In genomic region chr1:925532-926421, GRCh38 we compare ENCODE assay signal across 10 cellular contexts. TPM values are rescaled to one million over a fixed set of nuclear protein-coding genes. Genes with fewer than 3 reads are reported as not detected.
DNase-seq lines count a peak whose midpoint lies in the region; ATAC-seq, FAIRE-seq and TF ChIP-seq lines count a peak whose summit lies in the region.
"Had no signal": no experiment of that assay in that cellular context is flagged by ENCODE, and none has a peak within 500 bp of the region (broad histone marks: within the 10 kb centered on the region; RNA-seq: fewer than 3 reads in every experiment).

No MANE protein-coding gene starts in this region.

- TF ChIP-seq CTCF in BE2C (IDR thresholded peaks at IDR 0.05; ENCODE audit: low read depth, low read length) (no peak), brain (conservative IDR thresholded peaks at IDR 0.05) (no peak), Calu3 (IDR thresholded peaks at IDR 0.05; ENCODE audit: unreplicated experiment) (no peak)

- H3K9me3 Mint-ChIP-seq in brain (peaks cover 0 to 9% (median 0%) of the 10 kb centered on the region in 5 experiments), Calu3 (ENCODE audit: low read depth, unreplicated experiment) (no peaks in the 10 kb centered on the region)
- H3K9me3 Mint-ChIP-seq in naive thymus-derived CD4-positive, alpha-beta T cell: no peaks in the 10 kb centered on the region
- H3K9me3 Mint-ChIP-seq in activated T-helper 2 cell treated with anti-CD3 and anti-CD28 coated beads, Interferon-gamma antibody, Interleukin-2, Interleukin-4, amounts not matched to agents 10 μg/mL and 5 μg/mL and 100 μg/mL, durations not matched to agents 14 hours and 24 hours and 36 hours: no peaks in the 10 kb centered on the region

- DNase-seq in BE2C: peak; percentile 77
- DNase-seq in HTR-8/SVneo (ENCODE audit: insufficient read length, low spot score): peak; percentile 38
- DNase-seq in naive thymus-derived CD4-positive, alpha-beta T cell: no peak
- no peak for DNase-seq in activated T-helper 2 cell treated with anti-CD3 and anti-CD28 coated beads, Interferon-gamma antibody, Interleukin-2, Interleukin-4, amounts not matched to agents 10 μg/mL and 5 μg/mL and 100 μg/mL, durations not matched to agents 14 hours and 24 hours and 36 hours (ENCODE audit: low spot score)
- no peak for DNase-seq in SHP77 treated with DMSO at 0.1 percent for 48 hours (lab: John Stamatoyannopoulos, UW)
- DNase-seq in HCEC 1CT: no peak
- no peak for DNase-seq in Calu3
- DNase-seq: stimulated activated CD4-positive, alpha-beta T cell treated with anti-CD3 and anti-CD28 coated beads, Interleukin-12 subunit alpha, Interleukin-12 subunit beta, amount 100 ng/mL, for 4 hours had no signal

- H3K4me3 Mint-ChIP-seq in brain (peak overlapping the region; percentile 74 to 82 (median 77)), Calu3 (ENCODE audit: low read depth, unreplicated experiment) (no peak overlapping the region)
- H3K4me3 Mint-ChIP-seq in naive thymus-derived CD4-positive, alpha-beta T cell: peak overlapping the region in 9 of 10 donors; percentile 33 to 76 (median 47)
- no peak overlapping the region for H3K4me3 Mint-ChIP-seq in activated T-helper 2 cell treated with anti-CD3 and anti-CD28 coated beads, Interferon-gamma antibody, Interleukin-2, Interleukin-4, amounts not matched to agents 10 μg/mL and 5 μg/mL and 100 μg/mL, durations not matched to agents 14 hours and 24 hours and 36 hours (ENCODE audit: low read depth)

- no peaks in the 10 kb centered on the region for H3K36me3 Mint-ChIP-seq in brain
- peaks cover 0 to 3% (median 0%) of the 10 kb centered on the region in 5 donors for H3K36me3 Mint-ChIP-seq in naive thymus-derived CD4-positive, alpha-beta T cell
- no peaks in the 10 kb centered on the region for H3K36me3 Mint-ChIP-seq in activated T-helper 2 cell treated with anti-CD3 and anti-CD28 coated beads, Interferon-gamma antibody, Interleukin-2, Interleukin-4, amounts not matched to agents 10 μg/mL and 5 μg/mL and 100 μg/mL, durations not matched to agents 14 hours and 24 hours and 36 hours (ENCODE audit: low read depth)
- H3K36me3 Mint-ChIP-seq in Calu3 (ENCODE audit: insufficient read depth, unreplicated experiment): peaks cover 5% of the 10 kb centered on the region

- POLR2A ChIA-PET in naive thymus-derived CD4-positive, alpha-beta T cell (lab: Charles Lee): no interaction called here

- no peaks in the 10 kb centered on the region for H3K9me3 ChIP-seq in BE2C
- H3K9me3 ChIP-seq in naive thymus-derived CD4-positive, alpha-beta T cell (ENCODE audit: control insufficient read depth in 2 of 3, low read length in 3 of 3): no peaks in the 10 kb centered on the region

- H3K27me3 Mint-ChIP-seq in brain: peaks cover 79% of the 10 kb centered on the region
- peaks cover 17 to 51% (median 31%) of the 10 kb centered on the region in 5 donors for H3K27me3 Mint-ChIP-seq in naive thymus-derived CD4-positive, alpha-beta T cell
- H3K27me3 Mint-ChIP-seq in activated T-helper 2 cell treated with anti-CD3 and anti-CD28 coated beads, Interferon-gamma antibody, Interleukin-2, Interleukin-4, amounts not matched to agents 10 μg/mL and 5 μg/mL and 100 μg/mL, durations not matched to agents 14 hours and 24 hours and 36 hours (ENCODE audit: low read depth): peaks cover 48% of the 10 kb centered on the region
- peaks cover 62% of the 10 kb centered on the region for H3K27me3 Mint-ChIP-seq in Calu3 (ENCODE audit: unreplicated experiment)

- H3K27me3 ChIP-seq in BE2C: no peaks in the 10 kb centered on the region; the same call in none of the 2 replicates
- H3K27me3 ChIP-seq in naive thymus-derived CD4-positive, alpha-beta T cell (ENCODE audit: control insufficient read depth in 2 of 2, insufficient read depth in 2 of 2, low read length in 2 of 2): peaks cover 7 to 26% of the 10 kb centered on the region in 2 donors

- H3K27ac ChIP-seq in naive thymus-derived CD4-positive, alpha-beta T cell (ENCODE audit: low read depth, low read length): no peak overlapping the region

- peak overlapping the region in 2 of 5 experiments; percentile 49 to 55 for H3K27ac Mint-ChIP-seq in brain
- peak overlapping the region in 1 of 9 donors; percentile 46 for H3K27ac Mint-ChIP-seq in naive thymus-derived CD4-positive, alpha-beta T cell
- H3K27ac Mint-ChIP-seq in activated T-helper 2 cell treated with anti-CD3 and anti-CD28 coated beads, Interferon-gamma antibody, Interleukin-2, Interleukin-4, amounts not matched to agents 10 μg/mL and 5 μg/mL and 100 μg/mL, durations not matched to agents 14 hours and 24 hours and 36 hours: no peak overlapping the region
- H3K27ac Mint-ChIP-seq in Calu3 (ENCODE audit: unreplicated experiment): no peak overlapping the region

- intact Hi-C loops in naive thymus-derived CD4-positive, alpha-beta T cell (cut with micrococcal nuclease): loop anchor here in 1 of 2 donors (1.0 kb wide), 1 partner anchor 34 kb away; the partner anchor contains the start of gene NOC2L
- intact Hi-C loops in activated T-helper 2 cell treated with anti-CD3 and anti-CD28 coated beads, Interferon-gamma antibody, Interleukin-2, Interleukin-4, amounts not matched to agents 10 μg/mL and 5 μg/mL and 100 μg/mL, durations not matched to agents 14 hours and 24 hours and 36 hours (cut with micrococcal nuclease): no loop called here
- intact Hi-C loops in Calu3 (cut with micrococcal nuclease; ENCODE audit: unreplicated experiment): no loop called here

- peaks cover 27% of the 10 kb centered on the region for H3K4me1 Mint-ChIP-seq in brain
- peaks cover 2 to 15% (median 11%) of the 10 kb centered on the region in 7 donors for H3K4me1 Mint-ChIP-seq in naive thymus-derived CD4-positive, alpha-beta T cell
- peaks cover 4% of the 10 kb centered on the region for H3K4me1 Mint-ChIP-seq in activated T-helper 2 cell treated with anti-CD3 and anti-CD28 coated beads, Interferon-gamma antibody, Interleukin-2, Interleukin-4, amounts not matched to agents 10 μg/mL and 5 μg/mL and 100 μg/mL, durations not matched to agents 14 hours and 24 hours and 36 hours (ENCODE audit: low read depth)
- peaks cover 10% of the 10 kb centered on the region for H3K4me1 Mint-ChIP-seq in Calu3 (ENCODE audit: low read depth, unreplicated experiment)

- no peak for FAIRE-seq in HTR-8/SVneo (lab: Jason Lieb, UNC)

- BruUV-seq in Calu3 (replicated peaks; lab: Mats Ljungman, UMichigan): no TSS peak

- peaks cover 20% of the 10 kb centered on the region for H3K4me1 ChIP-seq in BE2C
- H3K4me1 ChIP-seq in naive thymus-derived CD4-positive, alpha-beta T cell (ENCODE audit: control insufficient read depth in 2 of 2, insufficient read depth in 2 of 2, low read length in 2 of 2): peaks cover 7 to 20% of the 10 kb centered on the region in 2 donors

- peaks cover 14% of the 10 kb centered on the region for H3K36me3 ChIP-seq in BE2C
- H3K36me3 ChIP-seq in naive thymus-derived CD4-positive, alpha-beta T cell (ENCODE audit: control insufficient read depth in 2 of 3, insufficient read depth in 3 of 3, low read length in 3 of 3): no peaks in the 10 kb centered on the region

- peak overlapping the region; percentile 57 for H3K4me3 ChIP-seq in BE2C (ENCODE audit: low read depth, low read length)
- no peak overlapping the region for H3K4me3 ChIP-seq in naive thymus-derived CD4-positive, alpha-beta T cell (ENCODE audit: low read length)

- CTCF ChIA-PET in naive thymus-derived CD4-positive, alpha-beta T cell (lab: Charles Lee): no interaction called here
- CTCF ChIA-PET in Calu3 (lab: Charles Lee): no interaction called here

- no peak for ATAC-seq in naive thymus-derived CD4-positive, alpha-beta T cell

RNA-seq across cellular contexts. Expression of gene SAMD11, which starts 2.1 kb away (rescaled TPM):
- 1.9 TPM for polyA plus RNA-seq in BE2C (2012; ENCODE audit: insufficient read depth, insufficient read length, low read depth)
- 2.4 TPM for polyA plus RNA-seq in brain (ENCODE audit: insufficient read depth, low read depth, low replicate concordance)
- not detected for total RNA-seq in naive thymus-derived CD4-positive, alpha-beta T cell
- polyA plus RNA-seq in naive thymus-derived CD4-positive, alpha-beta T cell: under 1 TPM; 0.10 to 0.24 TPM
- total RNA-seq in activated T-helper 2 cell treated with anti-CD3 and anti-CD28 coated beads, Interferon-gamma antibody, Interleukin-2, Interleukin-4, amounts not matched to agents 10 μg/mL and 5 μg/mL and 100 μg/mL, durations not matched to agents 14 hours and 24 hours and 36 hours: not detected in 2 replicates
- total RNA-seq in Calu3 (2022): 0.27 and 0.54 TPM in 2 replicates

RNA-seq across cellular contexts. Expression of gene NOC2L, which starts 33.3 kb away (rescaled TPM):
- 253 TPM for polyA plus RNA-seq in BE2C (2012; ENCODE audit: insufficient read depth, insufficient read length, low read depth)
- 85.8 TPM for polyA plus RNA-seq in brain (ENCODE audit: insufficient read depth, low read depth, low replicate concordance)
- 10 to 100 TPM; 46.6 to 88.3 (median 67.9) TPM for total RNA-seq in naive thymus-derived CD4-positive, alpha-beta T cell
- 10 to 100 TPM; 62.7 to 82.5 TPM for polyA plus RNA-seq in naive thymus-derived CD4-positive, alpha-beta T cell
- 150 and 154 TPM in 2 replicates for total RNA-seq in activated T-helper 2 cell treated with anti-CD3 and anti-CD28 coated beads, Interferon-gamma antibody, Interleukin-2, Interleukin-4, amounts not matched to agents 10 μg/mL and 5 μg/mL and 100 μg/mL, durations not matched to agents 14 hours and 24 hours and 36 hours
- total RNA-seq in Calu3 (2022): 98.6 and 107 TPM in 2 replicates

RNA-seq across cellular contexts. Expression of gene KLHL17, which starts 34.6 kb away (rescaled TPM):
- polyA plus RNA-seq in BE2C (2012; ENCODE audit: insufficient read depth, insufficient read length, low read depth): 127 TPM
- polyA plus RNA-seq in brain (ENCODE audit: insufficient read depth, low read depth, low replicate concordance): 5.6 TPM
- 10 to 100 TPM; 14.2 to 34.2 (median 32.0) TPM for total RNA-seq in naive thymus-derived CD4-positive, alpha-beta T cell
- polyA plus RNA-seq in naive thymus-derived CD4-positive, alpha-beta T cell: 1 to 10 TPM in 1 of 2 donors, under 1 TPM in 1; 0.58 to 2.6 TPM
- total RNA-seq in activated T-helper 2 cell treated with anti-CD3 and anti-CD28 coated beads, Interferon-gamma antibody, Interleukin-2, Interleukin-4, amounts not matched to agents 10 μg/mL and 5 μg/mL and 100 μg/mL, durations not matched to agents 14 hours and 24 hours and 36 hours: 36.8 and 41.6 TPM in 2 replicates
- total RNA-seq in Calu3 (2022): 27.1 and 27.8 TPM in 2 replicates

RNA-seq across cellular contexts. Expression of gene PLEKHN1, which starts 40.5 kb away (rescaled TPM):
- polyA plus RNA-seq in BE2C (2012; ENCODE audit: insufficient read depth, insufficient read length, low read depth): not detected
- polyA plus RNA-seq in brain (ENCODE audit: insufficient read depth, low read depth, low replicate concordance): not detected
- 1 to 10 TPM in 3 of 5 experiments, under 1 TPM in 2; 0.24 to 3.0 (median 1.0) TPM for total RNA-seq in naive thymus-derived CD4-positive, alpha-beta T cell
- under 1 TPM in 1 of 2 donors, not detected in 1; 0.18 TPM for polyA plus RNA-seq in naive thymus-derived CD4-positive, alpha-beta T cell
- 3.7 and 4.0 TPM in 2 replicates for total RNA-seq in activated T-helper 2 cell treated with anti-CD3 and anti-CD28 coated beads, Interferon-gamma antibody, Interleukin-2, Interleukin-4, amounts not matched to agents 10 μg/mL and 5 μg/mL and 100 μg/mL, durations not matched to agents 14 hours and 24 hours and 36 hours
- 11.9 and 16.2 TPM in 2 replicates for total RNA-seq in Calu3 (2022)

RNA-seq across cellular contexts. Expression of gene PERM1, which starts 56.1 kb away (rescaled TPM):
- polyA plus RNA-seq in BE2C (2012; ENCODE audit: insufficient read depth, insufficient read length, low read depth): not detected
- not detected for polyA plus RNA-seq in brain (ENCODE audit: insufficient read depth, low read depth, low replicate concordance)
- total RNA-seq in naive thymus-derived CD4-positive, alpha-beta T cell: not detected
- not detected for polyA plus RNA-seq in naive thymus-derived CD4-positive, alpha-beta T cell
- total RNA-seq in activated T-helper 2 cell treated with anti-CD3 and anti-CD28 coated beads, Interferon-gamma antibody, Interleukin-2, Interleukin-4, amounts not matched to agents 10 μg/mL and 5 μg/mL and 100 μg/mL, durations not matched to agents 14 hours and 24 hours and 36 hours: not detected in 2 replicates
- total RNA-seq in Calu3 (2022): not detected in 2 replicates
- total RNA-seq: dermis microvascular lymphatic vessel endothelial cell had no signal

Comparison
In these comparisons a context has a peak if more than half of its experiments do, and no peak if none do; other contexts are left out.
1. DNase-seq: peak in BE2C (single experiment) and HTR-8/SVneo (single experiment); none in naive thymus-derived CD4-positive, alpha-beta T cell (0 of 9), activated T-helper 2 cell treated with anti-CD3 and anti-CD28 coated beads, Interferon-gamma antibody, Interleukin-2, Interleukin-4, amounts not matched to agents 10 μg/mL and 5 μg/mL and 100 μg/mL, durations not matched to agents 14 hours and 24 hours and 36 hours (single experiment), SHP77 treated with DMSO at 0.1 percent for 48 hours (single experiment), HCEC 1CT (single experiment) and Calu3 (single experiment).
2. H3K4me3 Mint-ChIP-seq: peak in brain (5 of 5) and naive thymus-derived CD4-positive, alpha-beta T cell (9 of 10); none in activated T-helper 2 cell treated with anti-CD3 and anti-CD28 coated beads, Interferon-gamma antibody, Interleukin-2, Interleukin-4, amounts not matched to agents 10 μg/mL and 5 μg/mL and 100 μg/mL, durations not matched to agents 14 hours and 24 hours and 36 hours (single experiment) and Calu3 (single experiment).